ENCODE assay signal across 19 cellular contexts in genomic region chr14:104100171-104101085, GRCh38. TPM values are rescaled to one million over a fixed set of nuclear protein-coding genes. Genes with fewer than 3 reads are reported as not detected.
DNase-seq lines count a peak whose midpoint lies in the region; ATAC-seq and TF ChIP-seq lines count a peak whose summit lies in the region.
"Had no signal": no experiment of that assay in that cellular context is flagged by ENCODE, and none has a peak within 500 bp of the region (broad histone marks: within the 10 kb centered on the region; RNA-seq: fewer than 3 reads in every experiment).

No MANE protein-coding gene starts in this region.

- no peaks in the 10 kb centered on the region for H3K9me3 Mint-ChIP-seq in glutamatergic neuron (ENCODE audit: unreplicated experiment)
- H3K9me3 Mint-ChIP-seq: immature natural killer cell had no signal

- H3K4me1 Mint-ChIP-seq in glutamatergic neuron (ENCODE audit: low read depth, unreplicated experiment): no peaks in the 10 kb centered on the region
- H3K4me1 Mint-ChIP-seq: immature natural killer cell had no signal

- DNase-seq in Right ventricle myocardium inferior (ENCODE audit: missing footprints) (peak; percentile 48), right atrium auricular region (ENCODE audit: low spot score) (no peak), glutamatergic neuron (peak; percentile 17), lower lobe of right lung (peak; percentile 46), upper lobe of right lung (peak; percentile 62), NCI-H1105 treated with DMSO at 0.1 percent for 48 hours (lab: John Stamatoyannopoulos, UW) (no peak), NCI-H2227 treated with DMSO at 0.1 percent for 48 hours (lab: John Stamatoyannopoulos, UW) (no peak), OCI-M2 (lab: John Stamatoyannopoulos, UW; ENCODE audit: unreplicated experiment) (no peak)
- DNase-seq: activated CD4-positive, CD25-positive, alpha-beta regulatory T cell treated with anti-CD3 and anti-CD28 coated beads, Interleukin-2, amount 50 U/mL, for 72 hours; activated CD8-positive, alpha-beta memory T cell treated with anti-CD3 and anti-CD28 coated beads for 24 hours; immature natural killer cell; Kasumi-1; NCI-H1092; NCI-H2081; RPMI8226; stimulated activated CD4-positive, alpha-beta T cell treated with anti-CD3 and anti-CD28 coated beads, Interleukin-12 subunit alpha, Interleukin-12 subunit beta, amount 100 ng/mL, for 4 hours; T1000 had no signal

- H3K36me3 Mint-ChIP-seq in glutamatergic neuron (ENCODE audit: unreplicated experiment): no peaks in the 10 kb centered on the region
- H3K36me3 Mint-ChIP-seq: activated naive CD8-positive, alpha-beta T cell; immature natural killer cell had no signal

- H3K4me3 ChIP-seq in right atrium auricular region (no peak overlapping the region), lower lobe of right lung (no peak overlapping the region), upper lobe of right lung (no peak overlapping the region)

- H3K4me3 Mint-ChIP-seq in glutamatergic neuron (ENCODE audit: unreplicated experiment): no peak overlapping the region
- H3K4me3 Mint-ChIP-seq: activated naive CD8-positive, alpha-beta T cell; immature natural killer cell had no signal

- H3K27me3 Mint-ChIP-seq in glutamatergic neuron (ENCODE audit: unreplicated experiment): peaks cover 3% of the 10 kb centered on the region
- H3K27me3 Mint-ChIP-seq: activated naive CD8-positive, alpha-beta T cell had no signal

- intact Hi-C loops in Right ventricle myocardium inferior (cut with DNase I) (no loop called here), lower lobe of right lung (cut with DNase I) (no loop called here), upper lobe of right lung (cut with DNase I) (no loop called here)

- H3K36me3 ChIP-seq in right atrium auricular region (peaks cover 14% of the 10 kb centered on the region), lower lobe of right lung (no peaks in the 10 kb centered on the region), upper lobe of right lung (no peaks in the 10 kb centered on the region)

- H3K27ac ChIP-seq in right atrium auricular region (no peak overlapping the region), lower lobe of right lung (no peak overlapping the region), upper lobe of right lung (no peak overlapping the region)
- H3K27ac ChIP-seq: 22Rv1 had no signal

- H3K4me1 ChIP-seq in right atrium auricular region (peaks cover 0 to 26% of the 10 kb centered on the region in 2 donors), lower lobe of right lung (peaks cover 12% of the 10 kb centered on the region), upper lobe of right lung (peaks cover 5% of the 10 kb centered on the region)

- no peaks in the 10 kb centered on the region for H3K27me3 ChIP-seq in right atrium auricular region
- H3K27me3 ChIP-seq in lower lobe of right lung (ENCODE audit: low read depth): peaks cover 3% of the 10 kb centered on the region
- H3K27me3 ChIP-seq in upper lobe of right lung: peaks cover 1% of the 10 kb centered on the region

- ATAC-seq in Right ventricle myocardium inferior: no peak
- peak in 1 of 2 donors; percentile 20 for ATAC-seq in lower lobe of right lung
- no peak for ATAC-seq in upper lobe of right lung

- no peak overlapping the region for H3K27ac Mint-ChIP-seq in glutamatergic neuron (ENCODE audit: unreplicated experiment)
- H3K27ac Mint-ChIP-seq: activated naive CD8-positive, alpha-beta T cell; immature natural killer cell had no signal

- H3K9me3 ChIP-seq in right atrium auricular region: no peaks in the 10 kb centered on the region
- no peaks in the 10 kb centered on the region for H3K9me3 ChIP-seq in lower lobe of right lung
- no peaks in the 10 kb centered on the region for H3K9me3 ChIP-seq in upper lobe of right lung

- no peak for TF ChIP-seq CTCF in right atrium auricular region (IDR thresholded peaks at IDR 0.05)
- no peak for TF ChIP-seq CTCF in glutamatergic neuron (IDR thresholded peaks at IDR 0.05; ENCODE audit: partially characterized antibody, unreplicated experiment)
- TF ChIP-seq CTCF in lower lobe of right lung (IDR thresholded peaks at IDR 0.05): no peak
- TF ChIP-seq CTCF in upper lobe of right lung (IDR thresholded peaks at IDR 0.05): no peak

RNA-seq across cellular contexts. Expression of gene ASPG, which starts 14.9 kb away (rescaled TPM):
- total RNA-seq in Right ventricle myocardium inferior: 27.5 TPM
- total RNA-seq in right atrium auricular region: 100 to 1,000 TPM in 1 of 2 donors, 10 to 100 TPM in 1; 78.5 to 161 TPM
- total RNA-seq in glutamatergic neuron (ENCODE audit: unreplicated experiment): not detected
- 4.6 TPM for total RNA-seq in lower lobe of right lung
- 5.3 TPM for total RNA-seq in upper lobe of right lung

RNA-seq across cellular contexts. Expression of gene KIF26A, which starts 38.0 kb away (rescaled TPM):
- total RNA-seq in Right ventricle myocardium inferior: 6.4 TPM
- total RNA-seq in right atrium auricular region: 10 to 100 TPM in 1 of 2 donors, 1 to 10 TPM in 1; 5.6 to 14.1 TPM
- total RNA-seq in glutamatergic neuron (ENCODE audit: unreplicated experiment): 5.9 TPM
- total RNA-seq in lower lobe of right lung: 4.4 TPM
- total RNA-seq in upper lobe of right lung: 5.9 TPM

Comparison
In these comparisons a context has a peak if more than half of its experiments do, and no peak if none do; other contexts are left out.
1. DNase-seq: peak in Right ventricle myocardium inferior (single experiment), glutamatergic neuron (single experiment), lower lobe of right lung (single experiment) and upper lobe of right lung (single experiment); none in right atrium auricular region (single experiment), NCI-H1105 treated with DMSO at 0.1 percent for 48 hours (single experiment), NCI-H2227 treated with DMSO at 0.1 percent for 48 hours (single experiment) and OCI-M2 (single experiment).